9 cellular contexts compared by ENCODE assay signal in the genomic region with DNA sequence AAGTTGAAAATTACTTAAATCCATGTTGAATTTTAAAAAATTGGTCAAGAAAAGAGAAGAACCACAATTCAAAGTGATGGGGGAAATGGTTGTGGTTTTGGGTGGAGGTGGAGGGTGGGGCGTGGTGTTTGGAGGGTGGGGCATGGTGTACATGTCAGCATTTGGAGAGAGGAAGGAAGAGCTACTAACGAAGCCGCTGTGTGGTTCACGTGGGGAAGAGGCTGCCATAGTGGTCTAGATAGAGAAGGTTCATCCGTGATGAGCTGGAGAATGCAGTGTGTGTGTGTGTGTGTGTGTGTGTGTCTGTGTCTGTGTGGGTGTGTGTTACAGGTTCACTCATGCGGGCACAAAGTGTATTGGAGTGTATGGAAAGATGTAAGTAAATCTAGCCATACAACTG. TPM values are rescaled to one million over a fixed set of nuclear protein-coding genes. Genes with fewer than 3 reads are reported as not detected.
DNase-seq lines count a peak whose midpoint lies in the region; ATAC-seq and TF ChIP-seq lines count a peak whose summit lies in the region.
"Had no signal": no experiment of that assay in that cellular context is flagged by ENCODE, and none has a peak within 500 bp of the region (broad histone marks: within the 10 kb centered on the region; RNA-seq: fewer than 3 reads in every experiment).

No MANE protein-coding gene starts in this region.

- ATAC-seq in HG03025 (IDR thresholded peaks at IDR 0.05; ENCODE audit: low FRiP score, unreplicated experiment) = no peak

- in situ Hi-C loops in GM13976 (cut with MboI; ENCODE audit: low sequenced_read_pairs, unreplicated experiment) = no loop called here

- no peak for TF ChIP-seq CTCF in GM13976 (IDR thresholded peaks at IDR 0.05; ENCODE audit: borderline replicate concordance, control extremely low read depth, extremely low read depth, insufficient read depth, missing control alignments)
- TF ChIP-seq CTCF in type B pancreatic cell (conservative IDR thresholded peaks at IDR 0.05) = no peak

- peak; percentile 80 for DNase-seq in GM13976 (ENCODE audit: low spot score)
- DNase-seq in T-helper 1 cell = peak; percentile 45 to 94 (median 69)
- DNase-seq in stimulated activated CD4-positive, alpha-beta T cell treated with anti-CD3 and anti-CD28 coated beads, Interleukin-4, amount 100 ng/mL, for 24 hours = peak; percentile 63
- DNase-seq in type B pancreatic cell (ENCODE audit: extremely low spot score, unreplicated experiment) = no peak
- no peak for DNase-seq in COLO829 (ENCODE audit: low spot score)
- no peak for DNase-seq in putamen (ENCODE audit: low spot score)
- DNase-seq: pancreas had no signal

- peak overlapping the region; percentile 3 for H3K4me3 Mint-ChIP-seq in activated naive CD8-positive, alpha-beta T cell
- H3K4me3 Mint-ChIP-seq in type B pancreatic cell = no peak overlapping the region

- H3K36me3 Mint-ChIP-seq in activated naive CD8-positive, alpha-beta T cell = no peaks in the 10 kb centered on the region
- no peaks in the 10 kb centered on the region for H3K36me3 Mint-ChIP-seq in type B pancreatic cell

- H3K27me3 Mint-ChIP-seq in activated naive CD8-positive, alpha-beta T cell = no peaks in the 10 kb centered on the region
- H3K27me3 Mint-ChIP-seq in type B pancreatic cell = no peaks in the 10 kb centered on the region

- H3K4me1 Mint-ChIP-seq in activated naive CD8-positive, alpha-beta T cell (ENCODE audit: low read depth) = peaks cover 27% of the 10 kb centered on the region
- H3K4me1 Mint-ChIP-seq in type B pancreatic cell (ENCODE audit: unreplicated experiment) = peaks cover 18% of the 10 kb centered on the region

- peak overlapping the region; percentile 23 for H3K27ac Mint-ChIP-seq in activated naive CD8-positive, alpha-beta T cell
- no peak overlapping the region for H3K27ac Mint-ChIP-seq in type B pancreatic cell

- H3K9me3 Mint-ChIP-seq in activated naive CD8-positive, alpha-beta T cell (ENCODE audit: low read depth) = no peaks in the 10 kb centered on the region
- H3K9me3 Mint-ChIP-seq in type B pancreatic cell = no peaks in the 10 kb centered on the region

RNA-seq across cellular contexts. Expression of gene VCL, which starts 6.1 kb away (rescaled TPM):
- total RNA-seq in type B pancreatic cell (ENCODE audit: low replicate concordance) = 110 and 125 TPM in 2 replicates

Comparison
In these comparisons a context has a peak if more than half of its experiments do, and no peak if none do; other contexts are left out.
1. DNase-seq: peak in GM13976 (single experiment), T-helper 1 cell (5 of 5) and stimulated activated CD4-positive, alpha-beta T cell treated with anti-CD3 and anti-CD28 coated beads, Interleukin-4, amount 100 ng/mL, for 24 hours (single experiment); none in type B pancreatic cell (single experiment), COLO829 (single experiment) and putamen (single experiment).